Comparison of ENCODE assay signal across 1 cellular context in the genomic region with DNA sequence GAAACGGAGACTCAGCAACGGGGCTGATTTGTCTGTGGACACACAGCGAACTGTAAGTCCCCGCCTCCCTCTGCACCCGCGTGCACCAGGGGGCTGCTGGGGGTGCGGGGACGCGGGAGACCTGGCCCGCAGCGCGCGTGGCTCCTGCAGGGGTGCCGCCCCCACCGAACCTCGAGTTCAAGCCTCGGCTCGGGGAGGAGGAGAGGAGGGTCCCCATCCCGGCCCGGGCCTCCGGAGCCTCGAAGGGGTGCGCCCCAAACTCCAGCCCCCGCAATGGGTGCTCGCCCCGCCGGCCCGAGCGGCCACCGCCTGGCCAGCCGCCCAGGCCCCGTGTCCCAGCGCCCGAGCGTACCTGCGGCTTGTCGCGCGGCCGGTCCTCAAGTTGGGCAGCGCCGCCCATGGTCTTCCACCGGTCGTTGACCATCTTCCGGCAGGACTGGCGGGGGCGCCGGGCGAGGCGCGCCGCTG.
TF ChIP-seq lines count a peak whose summit lies in the region.

No MANE protein-coding gene starts in this region.

TF ChIP-seq in HepG2, 621 proteins besides CTCF, POLR2A, EP300 and RAD21:
- TF ChIP-seq ZZZ3 (CRISPR knock-in tag; IDR thresholded peaks at IDR 0.05; ENCODE audit: borderline replicate concordance): no peak
- TF ChIP-seq ZFAT (CRISPR knock-in tag; conservative IDR thresholded peaks at IDR 0.05): no peak
- TF ChIP-seq ZNF768 (CRISPR knock-in tag; IDR thresholded peaks at IDR 0.05): peak; percentile 68
- no peak for TF ChIP-seq ZFX (CRISPR knock-in tag; IDR thresholded peaks at IDR 0.05; ENCODE audit: low read depth)
- TF ChIP-seq ZNF644 (CRISPR knock-in tag; IDR thresholded peaks at IDR 0.05; ENCODE audit: low read depth): no peak
- TF ChIP-seq SNAPC4 (CRISPR knock-in tag; IDR thresholded peaks at IDR 0.05): no peak
- 0 out of 2 replicates have a peak, but pooled peaks have one; percentile 19 for TF ChIP-seq MXD1 (CRISPR knock-in tag; IDR thresholded peaks at IDR 0.05)
- TF ChIP-seq ZNF629 (CRISPR knock-in tag; conservative IDR thresholded peaks at IDR 0.05): 0 out of 2 replicates have a peak, but pooled peaks have one; percentile 14
- no peak for TF ChIP-seq ZNF672 (CRISPR knock-in tag; IDR thresholded peaks at IDR 0.05)
- TF ChIP-seq TBL1XR1 (IDR thresholded peaks at IDR 0.05; ENCODE audit: borderline replicate concordance, low read length, partially characterized antibody): no peak
- TF ChIP-seq PHF20 (CRISPR knock-in tag; IDR thresholded peaks at IDR 0.05): no peak
- TF ChIP-seq ZBTB38 (CRISPR knock-in tag; IDR thresholded peaks at IDR 0.05): no peak
- TF ChIP-seq PHF5A (CRISPR knock-in tag; IDR thresholded peaks at IDR 0.05; ENCODE audit: low read depth, unreplicated experiment): no peak
- TF ChIP-seq STAG1 (CRISPR knock-in tag; IDR thresholded peaks at IDR 0.05): no peak
- peak; percentile 5 for TF ChIP-seq HNRNPLL (IDR thresholded peaks at IDR 0.05; ENCODE audit: low read depth, low read length, poor library complexity, severe bottlenecking)
- TF ChIP-seq, protein P1, sequence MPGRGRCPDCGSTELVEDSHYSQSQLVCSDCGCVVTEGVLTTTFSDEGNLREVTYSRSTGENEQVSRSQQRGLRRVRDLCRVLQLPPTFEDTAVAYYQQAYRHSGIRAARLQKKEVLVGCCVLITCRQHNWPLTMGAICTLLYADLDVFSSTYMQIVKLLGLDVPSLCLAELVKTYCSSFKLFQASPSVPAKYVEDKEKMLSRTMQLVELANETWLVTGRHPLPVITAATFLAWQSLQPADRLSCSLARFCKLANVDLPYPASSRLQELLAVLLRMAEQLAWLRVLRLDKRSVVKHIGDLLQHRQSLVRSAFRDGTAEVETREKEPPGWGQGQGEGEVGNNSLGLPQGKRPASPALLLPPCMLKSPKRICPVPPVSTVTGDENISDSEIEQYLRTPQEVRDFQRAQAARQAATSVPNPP (CRISPR knock-in tag; IDR thresholded peaks at IDR 0.05): no peak
- TF ChIP-seq ZNF781 (CRISPR knock-in tag; IDR thresholded peaks at IDR 0.05; ENCODE audit: borderline replicate concordance, not compliant biosample characterization): no peak
